In the genomic region with DNA sequence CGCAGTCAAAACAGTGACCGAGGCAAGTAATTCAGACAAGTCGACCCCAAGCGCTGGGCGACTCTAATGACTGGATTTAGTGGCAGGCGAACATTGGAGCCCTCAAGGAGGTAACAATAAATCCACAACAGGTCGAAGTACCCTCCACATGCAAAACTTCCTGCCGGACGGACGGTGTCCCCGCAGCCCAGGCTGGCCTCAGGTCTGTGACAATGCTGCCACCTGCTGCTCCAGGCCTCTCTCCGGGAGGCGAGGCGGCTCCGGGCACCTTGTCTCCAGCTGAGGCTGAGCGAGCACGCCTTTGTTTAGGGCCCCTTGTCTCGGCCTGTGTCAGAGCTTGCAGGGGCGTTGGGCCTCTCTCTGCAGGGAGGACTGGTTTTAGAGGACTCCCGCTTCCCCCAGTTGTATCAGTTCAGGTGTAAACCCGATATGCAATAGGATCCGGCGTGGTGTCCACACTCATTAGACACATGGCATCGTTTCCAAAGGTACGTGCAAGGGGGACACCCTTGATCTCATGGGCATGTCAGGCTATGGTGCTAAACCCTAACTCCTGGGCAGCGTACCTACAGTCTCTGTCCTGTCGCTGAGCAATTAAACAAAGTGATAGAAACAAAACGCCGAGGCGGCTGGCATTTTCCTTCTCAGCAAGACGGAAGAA, we compare ENCODE assay signal across 10 cellular contexts.
A peak's percentile ranks its signal among the peaks of the same experiment; 100 is the strongest.
DNase-seq lines count a peak whose midpoint lies in the region; ATAC-seq and TF ChIP-seq lines count a peak whose summit lies in the region.
"Had no signal": no experiment of that assay in that cellular context is flagged by ENCODE, and none has a peak within 500 bp of the region (broad histone marks: within the 10 kb centered on the region; RNA-seq: fewer than 3 reads in every experiment).

No MANE protein-coding gene starts in this region.

- CTCF ChIA-PET in Calu3 (lab: Charles Lee), result no interaction called here

- no peaks in the 10 kb centered on the region for H3K36me3 ChIP-seq in prostate gland

- H3K4me3 ChIP-seq in prostate gland, result no peak overlapping the region

- H3K27ac Mint-ChIP-seq in Calu3 (ENCODE audit: unreplicated experiment) (no peak overlapping the region), natural killer cell (no peak overlapping the region)

- no peak overlapping the region for H3K27ac ChIP-seq in prostate gland

- ATAC-seq in HG03520 (IDR thresholded peaks at IDR 0.05; ENCODE audit: unreplicated experiment) (no peak), natural killer cell (no peak)

- H3K27me3 ChIP-seq in prostate gland (replicated peaks; ENCODE audit: insufficient read depth), result no peaks in the 10 kb centered on the region

- intact Hi-C loops in prostate gland (cut with DNase I), result no loop called here
- intact Hi-C loops in Calu3 (cut with micrococcal nuclease; ENCODE audit: unreplicated experiment), result no loop called here
- intact Hi-C loops in natural killer cell (cut with micrococcal nuclease), result no loop called here

- TF ChIP-seq POLR2A in prostate gland (IDR thresholded peaks at IDR 0.05), result no peak

- H3K27me3 Mint-ChIP-seq in Calu3 (ENCODE audit: unreplicated experiment) (no peaks in the 10 kb centered on the region), natural killer cell (ENCODE audit: low read depth in 2 of 2) (no peaks in the 10 kb centered on the region)

- peaks cover 5% of the 10 kb centered on the region for H3K4me1 ChIP-seq in prostate gland (replicated peaks)

- TF ChIP-seq CTCF in prostate gland (IDR thresholded peaks at IDR 0.05) (peak in 3 of 4 experiments; percentile 57 to 72 (median 63)), Calu3 (IDR thresholded peaks at IDR 0.05; ENCODE audit: unreplicated experiment) (no peak), natural killer cell (IDR thresholded peaks at IDR 0.05) (no peak)

- peaks cover 26% of the 10 kb centered on the region for H3K9me3 Mint-ChIP-seq in Calu3 (ENCODE audit: low read depth, unreplicated experiment)
- peaks cover 0 to 3% of the 10 kb centered on the region in 2 donors for H3K9me3 Mint-ChIP-seq in natural killer cell

- H3K4me1 Mint-ChIP-seq in Calu3 (ENCODE audit: low read depth, unreplicated experiment), result no peaks in the 10 kb centered on the region
- H3K4me1 Mint-ChIP-seq in natural killer cell, result no peaks in the 10 kb centered on the region

- H3K4me3 Mint-ChIP-seq in Calu3 (ENCODE audit: low read depth, unreplicated experiment) (no peak overlapping the region), natural killer cell (no peak overlapping the region)

- DNase-seq in ELF-1 (ENCODE audit: low read depth, low spot score) (peak; percentile 77), globus pallidus (ENCODE audit: low spot score) (peak; percentile 7), prostate gland (ENCODE audit: low spot score) (peak; percentile 52), Calu3 (no peak), natural killer cell (no peak), NK-92 (lab: John Stamatoyannopoulos, UW; ENCODE audit: unreplicated experiment) (no peak)
- DNase-seq: activated CD4-positive, alpha-beta T cell treated with anti-CD3 and anti-CD28 coated beads, Interleukin-2, amount 50 U/mL, for 1 hour; NCI-H146 had no signal

- no peaks in the 10 kb centered on the region for H3K36me3 Mint-ChIP-seq in Calu3 (ENCODE audit: insufficient read depth, unreplicated experiment)
- no peaks in the 10 kb centered on the region for H3K36me3 Mint-ChIP-seq in natural killer cell

- no TSS peak for BruUV-seq in Calu3 (replicated peaks; lab: Mats Ljungman, UMichigan)

- WGBS in prostate gland, result 32% methylated on average over 31 of the region's 31 CpGs

- H3K9me3 ChIP-seq in prostate gland, result no peaks in the 10 kb centered on the region

TF ChIP-seq in PFSK-1, 5 proteins besides CTCF, POLR2A, EP300 and RAD21:
- TF ChIP-seq, protein P1, sequence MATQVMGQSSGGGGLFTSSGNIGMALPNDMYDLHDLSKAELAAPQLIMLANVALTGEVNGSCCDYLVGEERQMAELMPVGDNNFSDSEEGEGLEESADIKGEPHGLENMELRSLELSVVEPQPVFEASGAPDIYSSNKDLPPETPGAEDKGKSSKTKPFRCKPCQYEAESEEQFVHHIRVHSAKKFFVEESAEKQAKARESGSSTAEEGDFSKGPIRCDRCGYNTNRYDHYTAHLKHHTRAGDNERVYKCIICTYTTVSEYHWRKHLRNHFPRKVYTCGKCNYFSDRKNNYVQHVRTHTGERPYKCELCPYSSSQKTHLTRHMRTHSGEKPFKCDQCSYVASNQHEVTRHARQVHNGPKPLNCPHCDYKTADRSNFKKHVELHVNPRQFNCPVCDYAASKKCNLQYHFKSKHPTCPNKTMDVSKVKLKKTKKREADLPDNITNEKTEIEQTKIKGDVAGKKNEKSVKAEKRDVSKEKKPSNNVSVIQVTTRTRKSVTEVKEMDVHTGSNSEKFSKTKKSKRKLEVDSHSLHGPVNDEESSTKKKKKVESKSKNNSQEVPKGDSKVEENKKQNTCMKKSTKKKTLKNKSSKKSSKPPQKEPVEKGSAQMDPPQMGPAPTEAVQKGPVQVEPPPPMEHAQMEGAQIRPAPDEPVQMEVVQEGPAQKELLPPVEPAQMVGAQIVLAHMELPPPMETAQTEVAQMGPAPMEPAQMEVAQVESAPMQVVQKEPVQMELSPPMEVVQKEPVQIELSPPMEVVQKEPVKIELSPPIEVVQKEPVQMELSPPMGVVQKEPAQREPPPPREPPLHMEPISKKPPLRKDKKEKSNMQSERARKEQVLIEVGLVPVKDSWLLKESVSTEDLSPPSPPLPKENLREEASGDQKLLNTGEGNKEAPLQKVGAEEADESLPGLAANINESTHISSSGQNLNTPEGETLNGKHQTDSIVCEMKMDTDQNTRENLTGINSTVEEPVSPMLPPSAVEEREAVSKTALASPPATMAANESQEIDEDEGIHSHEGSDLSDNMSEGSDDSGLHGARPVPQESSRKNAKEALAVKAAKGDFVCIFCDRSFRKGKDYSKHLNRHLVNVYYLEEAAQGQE (IDR thresholded peaks at IDR 0.05; ENCODE audit: insufficient read depth in 1 of 2, low read depth in 2 of 2, low read length in 2 of 2), result no peak
- TF ChIP-seq TAF1 (IDR thresholded peaks at IDR 0.05; ENCODE audit: borderline replicate concordance, insufficient read depth, low read length) (no peak), FOXP2 (optimal IDR thresholded peaks at IDR 0.05; ENCODE audit: borderline replicate concordance, extremely low read depth, extremely low read length, insufficient read depth) (peak; percentile 85), SIN3A (IDR thresholded peaks at IDR 0.05; ENCODE audit: borderline replicate concordance, insufficient read depth, low read length) (no peak), POLR2AphosphoS5 (IDR thresholded peaks at IDR 0.05; ENCODE audit: low read depth, low read length) (no peak)
TF ChIP-seq in PFSK-1: peak in this region for 1.

Comparison
In these comparisons a context has a peak if more than half of its experiments do, and no peak if none do; other contexts are left out.
1. DNase-seq: peak in ELF-1 (single experiment), globus pallidus (single experiment) and prostate gland (single experiment); none in Calu3 (single experiment), natural killer cell (single experiment) and NK-92 (single experiment).
2. CTCF ChIP-seq: peak in prostate gland (3 of 4); none in Calu3 (single experiment) and natural killer cell (single experiment).